ENCODE assay signal across 11 cellular contexts in genomic region chr13:46134961-46135522, GRCh38. TPM values are rescaled to one million over a fixed set of nuclear protein-coding genes. Genes with fewer than 3 reads are reported as not detected.
DNase-seq lines count a peak whose midpoint lies in the region; ATAC-seq, FAIRE-seq and TF ChIP-seq lines count a peak whose summit lies in the region.
"Had no signal": no experiment of that assay in that cellular context is flagged by ENCODE, and none has a peak within 500 bp of the region (broad histone marks: within the 10 kb centered on the region; RNA-seq: fewer than 3 reads in every experiment).

No MANE protein-coding gene starts in this region.

- peak overlapping the region; percentile 59 for H3K27ac ChIP-seq in cardiac muscle cell
- no peak overlapping the region for H3K27ac ChIP-seq in heart left ventricle
- no peak overlapping the region for H3K27ac ChIP-seq in iPS-20b (ENCODE audit: low read length)
- peak overlapping the region; percentile 31 for H3K27ac ChIP-seq in upper lobe of right lung
- H3K27ac ChIP-seq in substantia nigra (ENCODE audit: low read depth, low read length, poor library complexity, severe bottlenecking): no peak overlapping the region
- H3K27ac ChIP-seq: right atrium auricular region, thoracic aorta had no signal

- WGBS in heart left ventricle, 4 donors: 57 to 66% (median 62%) methylated on average over 4 of the region's 4 CpGs

- H3K36me3 ChIP-seq in cardiac muscle cell (no peaks in the 10 kb centered on the region), heart left ventricle (peaks cover 0 to 98% (median 0%) of the 10 kb centered on the region in 9 donors), iPS-20b (ENCODE audit: insufficient read depth, low read depth, low read length) (no peaks in the 10 kb centered on the region), upper lobe of right lung (peaks cover 35% of the 10 kb centered on the region), HAP-1 (replicated peaks) (no peaks in the 10 kb centered on the region)
- H3K36me3 ChIP-seq: right atrium auricular region, thoracic aorta had no signal

- peak in 1 of 2 donors; percentile 72 for DNase-seq in cardiac muscle cell (ENCODE audit: low read depth in 1 of 2, low spot score in 1 of 2)
- DNase-seq in heart left ventricle: no peak
- DNase-seq in SK-MEL-5 (ENCODE audit: low read depth, low spot score): peak; percentile 80
- no peak for DNase-seq in upper lobe of right lung
- no peak for DNase-seq in HAP-1 (ENCODE audit: low spot score in 2 of 2)
- DNase-seq in substantia nigra (lab: John Stamatoyannopoulos, UW): no peak
- DNase-seq in RCC 7860 (ENCODE audit: low spot score): no peak

- no peak for FAIRE-seq in RCC 7860 (lab: Jason Lieb, UNC)

- H3K4me3 ChIP-seq in cardiac muscle cell: no peak overlapping the region
- no peak overlapping the region for H3K4me3 ChIP-seq in heart left ventricle
- peak overlapping the region; percentile 37; the same call in 1 of the 2 replicates for H3K4me3 ChIP-seq in iPS-20b (ENCODE audit: low read length)
- H3K4me3 ChIP-seq in upper lobe of right lung: no peak overlapping the region
- no peak overlapping the region for H3K4me3 ChIP-seq in HAP-1
- H3K4me3 ChIP-seq: right atrium auricular region, thoracic aorta had no signal

- TF ChIP-seq CTCF in cardiac muscle cell (IDR thresholded peaks at IDR 0.05; ENCODE audit: low read depth, low read length) (no peak), heart left ventricle (IDR thresholded peaks at IDR 0.05) (no peak), upper lobe of right lung (IDR thresholded peaks at IDR 0.05) (no peak)

- H3K4me1 ChIP-seq in cardiac muscle cell (ENCODE audit: low read depth) (peaks cover 4% of the 10 kb centered on the region), heart left ventricle (no peaks in the 10 kb centered on the region), iPS-20b (ENCODE audit: insufficient read depth, low read length) (peaks cover 4% of the 10 kb centered on the region; the same call in 1 of the 2 replicates), upper lobe of right lung (no peaks in the 10 kb centered on the region), HAP-1 (no peaks in the 10 kb centered on the region)
- H3K4me1 ChIP-seq: right atrium auricular region had no signal

- H3K27me3 ChIP-seq in cardiac muscle cell (no peaks in the 10 kb centered on the region), heart left ventricle (peaks cover 0 to 32% (median 0%) of the 10 kb centered on the region in 9 donors), iPS-20b (ENCODE audit: insufficient read depth, low read length) (no peaks in the 10 kb centered on the region), upper lobe of right lung (no peaks in the 10 kb centered on the region), HAP-1 (ENCODE audit: low read depth) (no peaks in the 10 kb centered on the region)
- H3K27me3 ChIP-seq: right atrium auricular region had no signal

- TF ChIP-seq POLR2A in heart left ventricle (IDR thresholded peaks at IDR 0.05): no peak

- no peak overlapping the region for H3K9ac ChIP-seq in iPS-20b (ENCODE audit: low read depth, low read length)

- no peak for ATAC-seq in heart left ventricle
- ATAC-seq in upper lobe of right lung: peak; percentile 94

- intact Hi-C loops in heart left ventricle (cut with DNase I): no loop called here
- intact Hi-C loops in upper lobe of right lung (cut with DNase I): no loop called here

- in situ Hi-C loops in SK-MEL-5 (cut with HindIII; ENCODE audit: low pct_unique_long_range_greater_than_20kb, low sequenced_read_pairs): no loop called here
- in situ Hi-C loops in HAP-1 (cut with MboI; ENCODE audit: low sequenced_read_pairs): loop anchor here (25.0 kb wide), 1 partner anchor 523 kb away; the partner anchor contains the start of gene ERICH6B

- H3K9me3 ChIP-seq in cardiac muscle cell (ENCODE audit: low read depth) (no peaks in the 10 kb centered on the region), heart left ventricle (no peaks in the 10 kb centered on the region), iPS-20b (ENCODE audit: insufficient read depth, low read depth, low read length) (no peaks in the 10 kb centered on the region), upper lobe of right lung (no peaks in the 10 kb centered on the region), HAP-1 (no peaks in the 10 kb centered on the region)
- H3K9me3 ChIP-seq: right atrium auricular region, thoracic aorta had no signal

RNA-seq across cellular contexts. Expression of gene CPB2, which starts 30.2 kb away (rescaled TPM):
- total RNA-seq in cardiac muscle cell (not detected in 2 replicates), heart left ventricle (not detected), upper lobe of right lung (74.4 TPM)
- polyA plus RNA-seq in cardiac muscle cell (not detected in 2 replicates), heart left ventricle (not detected)
- total RNA-seq in SK-MEL-5 (2014; rRNA removed; shearing (Covaris generic)): 0.55 and 0.93 TPM in 2 replicates
- 0.21 and 0.41 TPM in 2 replicates for polyA plus RNA-seq in SK-MEL-5 (2015; cell fraction: cytosol; rRNA removed)
- polyA plus RNA-seq in SK-MEL-5 (2015; cell fraction: nucleus; rRNA removed): 0.41 TPM in 1 of 2 replicates, not detected in the other
- total RNA-seq: NCI-H460, right atrium auricular region, thoracic aorta had no signal

RNA-seq across cellular contexts. Expression of gene LCP1, which starts 46.9 kb away (rescaled TPM):
- total RNA-seq in cardiac muscle cell: 4.8 and 5.5 TPM in 2 replicates
- 2.0 and 8.5 TPM in 2 replicates for polyA plus RNA-seq in cardiac muscle cell
- total RNA-seq in heart left ventricle: 100 to 1,000 TPM in 1 of 9 donors, 10 to 100 TPM in 5, 1 to 10 TPM in 3; 5.6 to 230 (median 11.8) TPM
- 1 to 10 TPM; 1.9 to 8.7 TPM for polyA plus RNA-seq in heart left ventricle
- 10.5 and 10.7 TPM in 2 replicates for total RNA-seq in SK-MEL-5 (2014; rRNA removed; shearing (Covaris generic))
- polyA plus RNA-seq in SK-MEL-5 (2015; cell fraction: cytosol; rRNA removed): 9.8 and 11.4 TPM in 2 replicates
- polyA plus RNA-seq in SK-MEL-5 (2015; cell fraction: nucleus; rRNA removed): 2.1 and 4.5 TPM in 2 replicates
- 234 TPM for total RNA-seq in upper lobe of right lung

Comparison
In these comparisons a context has a peak if more than half of its experiments do, and no peak if none do; other contexts are left out.
1. H3K27ac ChIP-seq: peak in cardiac muscle cell (single experiment) and upper lobe of right lung (single experiment); none in heart left ventricle (0 of 12), iPS-20b (single experiment) and substantia nigra (single experiment).
2. RNA of gene CPB2, which starts 30.2 kb away (total RNA-seq): 74.4 TPM in upper lobe of right lung (single experiment); 0.55 to 0.93 TPM in SK-MEL-5, not detected in cardiac muscle cell and not detected in heart left ventricle; every median in the first group is over 10 times any median in the second.